1 cellular context compared by ENCODE assay signal in genomic region chr19:14383898-14384669, GRCh38.
TF ChIP-seq lines count a peak whose summit lies in the region.

No MANE protein-coding gene starts in this region.

TF ChIP-seq in GM12878, 131 proteins besides CTCF, POLR2A, EP300 and RAD21 (continued from another document and continues in another):
- TF ChIP-seq E2F8 (IDR thresholded peaks at IDR 0.05; ENCODE audit: low read depth, partially characterized antibody) (no peak), ZNF207 (IDR thresholded peaks at IDR 0.05; ENCODE audit: borderline replicate concordance) (no peak), JUND (IDR thresholded peaks at IDR 0.05; ENCODE audit: low read depth, low read length) (peak; percentile 86), E2F4 (IDR thresholded peaks at IDR 0.05; ENCODE audit: low read depth, low read length) (no peak), IKZF1 (conservative IDR thresholded peaks at IDR 0.05) (peak; percentile 98), BHLHE40 (IDR thresholded peaks at IDR 0.05; ENCODE audit: borderline replicate concordance in 1 of 2, low read depth in 2 of 2, low read length in 1 of 2) (0 out of 4 replicates have a peak, but pooled peaks of 1 of the 2 experiments have one; percentile 33), NKRF (conservative IDR thresholded peaks at IDR 0.05) (peak; percentile 43; the same call in 1 of the 2 replicates), ESRRA (IDR thresholded peaks at IDR 0.05; ENCODE audit: low read length) (no peak), RELA (IDR thresholded peaks at IDR 0.05; ENCODE audit: borderline replicate concordance, partially characterized antibody) (peak; percentile 91), RFX5 (IDR thresholded peaks at IDR 0.05; ENCODE audit: low read depth, low read length) (no peak), ATF7 (IDR thresholded peaks at IDR 0.05; ENCODE audit: low read depth) (peak; percentile 63), HCFC1 (IDR thresholded peaks at IDR 0.05; ENCODE audit: low read length) (no peak), CHD4 (IDR thresholded peaks at IDR 0.05) (no peak), SIX5 (IDR thresholded peaks at IDR 0.05; ENCODE audit: low read depth, low read length, severe bottlenecking) (no peak), LARP7 (IDR thresholded peaks at IDR 0.05) (no peak), SKIL (IDR thresholded peaks at IDR 0.05; ENCODE audit: low read depth, poor library complexity, severe bottlenecking) (peak; percentile 54), ZNF592 (IDR thresholded peaks at IDR 0.05) (no peak), YY1 (IDR thresholded peaks at IDR 0.05; ENCODE audit: low read depth, low read length) (0 out of 2 replicates have a peak, but pooled peaks have one; percentile 58), EED (IDR thresholded peaks at IDR 0.05; ENCODE audit: low read depth) (peak; percentile 99), MEF2B (IDR thresholded peaks at IDR 0.05; ENCODE audit: partially characterized antibody, poor library complexity, severe bottlenecking) (peak; percentile 69), PBX3 (IDR thresholded peaks at IDR 0.05; ENCODE audit: insufficient replicate concordance, low read depth, low read length) (no peak), SMAD5 (IDR thresholded peaks at IDR 0.05; ENCODE audit: low read depth) (no peak), RELB (IDR thresholded peaks at IDR 0.05; ENCODE audit: low read depth) (peak; percentile 94), SPI1 (IDR thresholded peaks at IDR 0.05; ENCODE audit: borderline replicate concordance, insufficient read depth, low read depth, low read length) (peak; percentile 100), CREM (IDR thresholded peaks at IDR 0.05; ENCODE audit: low read depth) (peak; percentile 82), ZNF24 (IDR thresholded peaks at IDR 0.05) (no peak), ZNF384 (IDR thresholded peaks at IDR 0.05; ENCODE audit: borderline replicate concordance, low read depth, low read length) (no peak), MTA3 (IDR thresholded peaks at IDR 0.05; ENCODE audit: borderline replicate concordance, low read length) (no peak; the same call in 1 of the 2 replicates), NR2F1 (conservative IDR thresholded peaks at IDR 0.05) (peak; percentile 86), KLF5 (IDR thresholded peaks at IDR 0.05; ENCODE audit: partially characterized antibody) (no peak), REST (IDR thresholded peaks at IDR 0.05; ENCODE audit: low read depth, low read length) (no peak), CHD2 (IDR thresholded peaks at IDR 0.05; ENCODE audit: borderline replicate concordance, low read depth, low read length) (peak; percentile 30; the same call in 1 of the 2 replicates), ASH2L (IDR thresholded peaks at IDR 0.05; ENCODE audit: borderline replicate concordance, low read depth) (no peak), ZNF217 (IDR thresholded peaks at IDR 0.05) (peak; percentile 78; the same call in 1 of the 2 replicates), TCF7 (IDR thresholded peaks at IDR 0.05; ENCODE audit: borderline replicate concordance) (no peak; the same call in 1 of the 2 replicates), SUZ12 (IDR thresholded peaks at IDR 0.05; ENCODE audit: unreplicated experiment) (no peak)
